ENCODE assay signal across 8 cellular contexts in genomic region chr12:120529641-120530314, GRCh38. TPM values are rescaled to one million over a fixed set of nuclear protein-coding genes. Genes with fewer than 3 reads are reported as not detected.
A peak's percentile ranks its signal among the peaks of the same experiment; 100 is the strongest.
DNase-seq lines count a peak whose midpoint lies in the region; ATAC-seq and TF ChIP-seq lines count a peak whose summit lies in the region.

No MANE protein-coding gene starts in this region.

- H3K4me3 Mint-ChIP-seq in natural killer cell treated with Interleukin-12 subunit alpha and Interleukin-12 subunit beta and Interleukin-15 and Interleukin-18, amount 100 ng/mL, for 72 hours = peak overlapping the region; percentile 97

- TF ChIP-seq POLR2A in erythroblast (IDR thresholded peaks at IDR 0.05; ENCODE audit: low read length) = no peak

- DNase-seq in DMS79 treated with DMSO at 0.1 percent for 48 hours (lab: John Stamatoyannopoulos, UW) (peak; percentile 74), Kasumi-1 (lab: John Stamatoyannopoulos, UW) (peak; percentile 50 to 52), SK-N-DZ (ENCODE audit: low spot score) (peak; percentile 29), erythroblast (lab: John Stamatoyannopoulos, UW) (peak; percentile 22 to 53)
- no peak for DNase-seq in natural killer cell treated with Interleukin-12 subunit alpha and Interleukin-12 subunit beta and Interleukin-15 and Interleukin-18, amount 100 ng/mL, for 72 hours (ENCODE audit: low spot score)
- no peak for DNase-seq in stimulated activated CD4-positive, alpha-beta T cell treated with anti-CD3 and anti-CD28 coated beads, Interleukin-4, amount 100 ng/mL, for 4 hours
- no peak for DNase-seq in stimulated activated CD4-positive, alpha-beta T cell treated with anti-CD3 and anti-CD28 coated beads, Interleukin-1b, Interleukin-23, amount 100 ng/mL, for 48 hours

- H3K27me3 Mint-ChIP-seq in natural killer cell treated with Interleukin-12 subunit alpha and Interleukin-12 subunit beta and Interleukin-15 and Interleukin-18, amount 100 ng/mL, for 72 hours = no peaks in the 10 kb centered on the region

- H3K9me3 Mint-ChIP-seq in natural killer cell treated with Interleukin-12 subunit alpha and Interleukin-12 subunit beta and Interleukin-15 and Interleukin-18, amount 100 ng/mL, for 72 hours = no peaks in the 10 kb centered on the region

- peaks cover 19 to 22% of the 10 kb centered on the region in 2 donors for H3K4me1 Mint-ChIP-seq in natural killer cell treated with Interleukin-12 subunit alpha and Interleukin-12 subunit beta and Interleukin-15 and Interleukin-18, amount 100 ng/mL, for 72 hours (ENCODE audit: low read depth in 2 of 2)

- H3K27ac Mint-ChIP-seq in natural killer cell treated with Interleukin-12 subunit alpha and Interleukin-12 subunit beta and Interleukin-15 and Interleukin-18, amount 100 ng/mL, for 72 hours = peak overlapping the region; percentile 96 to 100

- ATAC-seq in natural killer cell treated with Interleukin-12 subunit alpha and Interleukin-12 subunit beta and Interleukin-15 and Interleukin-18, amount 100 ng/mL, for 72 hours = no peak
- ATAC-seq in HG03025 (IDR thresholded peaks at IDR 0.05; ENCODE audit: low FRiP score, unreplicated experiment) = no peak

- H3K36me3 Mint-ChIP-seq in natural killer cell treated with Interleukin-12 subunit alpha and Interleukin-12 subunit beta and Interleukin-15 and Interleukin-18, amount 100 ng/mL, for 72 hours = peaks cover under 1% of the 10 kb centered on the region

RNA-seq across cellular contexts. Expression of gene COQ5, which starts 0.8 kb away (rescaled TPM):
- polyA plus RNA-seq in SK-N-DZ (2014; cell fraction: cytosol; rRNA removed) = 81.5 and 98.4 TPM in 2 replicates
- polyA plus RNA-seq in SK-N-DZ (2014; cell fraction: nucleus; rRNA removed) = 60.3 and 76.9 TPM in 2 replicates
- total RNA-seq in natural killer cell treated with Interleukin-12 subunit alpha and Interleukin-12 subunit beta and Interleukin-15 and Interleukin-18, amount 100 ng/mL, for 72 hours = 10 to 100 TPM; 27.5 to 27.9 TPM

RNA-seq across cellular contexts. Expression of gene RNF10, which starts 4.4 kb away (rescaled TPM):
- 60.2 and 107 TPM in 2 replicates for polyA plus RNA-seq in SK-N-DZ (2014; cell fraction: cytosol; rRNA removed)
- 85.4 and 91.4 TPM in 2 replicates for polyA plus RNA-seq in SK-N-DZ (2014; cell fraction: nucleus; rRNA removed)
- total RNA-seq in natural killer cell treated with Interleukin-12 subunit alpha and Interleukin-12 subunit beta and Interleukin-15 and Interleukin-18, amount 100 ng/mL, for 72 hours = 100 to 1,000 TPM; 241 to 279 TPM

RNA-seq across cellular contexts. Expression of gene DYNLL1, which starts 33.9 kb away (rescaled TPM):
- polyA plus RNA-seq in SK-N-DZ (2014; cell fraction: cytosol; rRNA removed) = 417 and 444 TPM in 2 replicates
- polyA plus RNA-seq in SK-N-DZ (2014; cell fraction: nucleus; rRNA removed) = 305 and 330 TPM in 2 replicates
- 100 to 1,000 TPM; 207 to 267 TPM for total RNA-seq in natural killer cell treated with Interleukin-12 subunit alpha and Interleukin-12 subunit beta and Interleukin-15 and Interleukin-18, amount 100 ng/mL, for 72 hours

RNA-seq across cellular contexts. Expression of gene POP5, which starts 51.4 kb away (rescaled TPM):
- 62.1 and 68.6 TPM in 2 replicates for polyA plus RNA-seq in SK-N-DZ (2014; cell fraction: cytosol; rRNA removed)
- 104 and 115 TPM in 2 replicates for polyA plus RNA-seq in SK-N-DZ (2014; cell fraction: nucleus; rRNA removed)
- 10 to 100 TPM; 51.2 to 69.4 TPM for total RNA-seq in natural killer cell treated with Interleukin-12 subunit alpha and Interleukin-12 subunit beta and Interleukin-15 and Interleukin-18, amount 100 ng/mL, for 72 hours

Comparison
In these comparisons a context has a peak if more than half of its experiments do, and no peak if none do; other contexts are left out.
1. DNase-seq: peak in DMS79 treated with DMSO at 0.1 percent for 48 hours (single experiment), Kasumi-1 (2 of 2), SK-N-DZ (single experiment) and erythroblast (2 of 2); none in natural killer cell treated with Interleukin-12 subunit alpha and Interleukin-12 subunit beta and Interleukin-15 and Interleukin-18, amount 100 ng/mL, for 72 hours (single experiment), stimulated activated CD4-positive, alpha-beta T cell treated with anti-CD3 and anti-CD28 coated beads, Interleukin-4, amount 100 ng/mL, for 4 hours (0 of 2) and stimulated activated CD4-positive, alpha-beta T cell treated with anti-CD3 and anti-CD28 coated beads, Interleukin-1b, Interleukin-23, amount 100 ng/mL, for 48 hours (single experiment).